25 cellular contexts compared by ENCODE assay signal in the genomic region with DNA sequence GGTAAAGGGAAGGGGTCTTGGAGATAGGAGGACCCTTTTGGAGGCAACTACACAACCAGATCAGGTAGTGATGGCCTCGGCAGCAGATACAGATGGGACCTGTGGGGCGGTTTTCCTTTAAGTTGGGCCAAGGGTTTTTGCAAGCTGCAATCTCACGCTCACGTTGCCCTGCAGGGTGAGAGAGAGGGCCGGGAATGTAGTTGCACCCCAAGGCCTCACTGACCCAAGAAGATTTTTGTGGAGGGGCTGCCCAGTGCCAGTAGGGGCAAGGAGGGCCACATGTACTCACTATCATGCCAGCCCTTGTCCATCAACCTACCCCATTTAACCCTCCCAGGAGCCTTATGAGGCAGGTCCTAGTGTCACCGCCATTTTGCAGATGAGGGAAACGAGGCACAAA. TPM values are rescaled to one million over a fixed set of nuclear protein-coding genes. Genes with fewer than 3 reads are reported as not detected.
A peak's percentile ranks its signal among the peaks of the same experiment; 100 is the strongest.
DNase-seq lines count a peak whose midpoint lies in the region; ATAC-seq and TF ChIP-seq lines count a peak whose summit lies in the region.
"Had no signal": no experiment of that assay in that cellular context is flagged by ENCODE, and none has a peak within 500 bp of the region (broad histone marks: within the 10 kb centered on the region; RNA-seq: fewer than 3 reads in every experiment).

No MANE protein-coding gene starts in this region.

- intact Hi-C loops in Right ventricle myocardium superior (cut with DNase I) = loop anchor here (5.0 kb wide), 2 partner anchors 40 to 125 kb away; a partner anchor contains a TSS
- intact Hi-C loops in left cardiac atrium (cut with DNase I) = loop anchor here in 1 of 2 donors (5.0 kb wide), 1 partner anchor 45 kb away; no protein-coding TSS in a partner anchor
- intact Hi-C loops in heart right ventricle (cut with DNase I) = loop anchor here in 8 of 10 donors (2.0 to 10.0 kb wide), 9 partner anchors 40 to 134 kb away; a partner anchor contains a TSS
- intact Hi-C loops in sciatic nerve (cut with DNase I) = no loop called here
- intact Hi-C loops in transverse colon (cut with DNase I; ENCODE audit: low total_unique reads) = loop anchor here (5.0 kb wide), 1 partner anchor 125 kb away; a partner anchor contains a TSS

- in situ Hi-C loops in transverse colon (cut with MboI; ENCODE audit: low pct_ligation_motif_present in 1 of 4, low pct_unique_long_range_greater_than_20kb in 1 of 4, low sequenced_read_pairs in 3 of 4) = no loop called here

- H3K27ac ChIP-seq in heart right ventricle = peak overlapping the region in 9 of 10 donors; percentile 81 to 95 (median 91)
- peak overlapping the region in 3 of 4 donors; percentile 83 to 91 (median 85) for H3K27ac ChIP-seq in transverse colon
- H3K27ac ChIP-seq: brain microvascular endothelial cell, PC-9 had no signal

- WGBS in heart right ventricle, 2 donors = 90 to 97% methylated on average over 7 of the region's 7 CpGs
- WGBS in transverse colon (ENCODE audit: low coverage in 1 of 2), 2 donors = 71 to 87% methylated on average over 1 to 7 of the region's 7 CpGs

- TF ChIP-seq POLR2A in transverse colon (IDR thresholded peaks at IDR 0.05) = no peak

- H3K36me3 ChIP-seq in heart right ventricle (no peaks in the 10 kb centered on the region), transverse colon (no peaks in the 10 kb centered on the region)
- H3K36me3 ChIP-seq: brain microvascular endothelial cell, pancreas had no signal

- TF ChIP-seq CTCF in heart right ventricle (IDR thresholded peaks at IDR 0.05) (no peak), transverse colon (IDR thresholded peaks at IDR 0.05) (no peak)

- H3K27me3 ChIP-seq in heart right ventricle (no peaks in the 10 kb centered on the region), transverse colon (no peaks in the 10 kb centered on the region)
- H3K27me3 ChIP-seq: pancreas had no signal

- peak; percentile 4 for DNase-seq in Right ventricle myocardium superior
- DNase-seq in left cardiac atrium = no peak
- DNase-seq in heart right ventricle = no peak
- DNase-seq in sciatic nerve (ENCODE audit: low spot score) = peak; percentile 46
- DNase-seq in transverse colon = no peak
- no peak for DNase-seq in NCI-H1694 (lab: John Stamatoyannopoulos, UW)
- DNase-seq in dermis blood vessel endothelial cell = no peak
- DNase-seq in HUDEP-2 (lab: John Stamatoyannopoulos, UW; ENCODE audit: unreplicated experiment in 76 of 76) = no peak
- DNase-seq: activated CD8-positive, alpha-beta T cell treated with anti-CD3 and anti-CD28 coated beads, Interleukin-2, amount 10 ng/mL, durations not matched to agents 7 days and 5 days; activated naive CD4-positive, alpha-beta T cell treated with anti-CD3 and anti-CD28 coated beads, Interleukin-2, amount 50 U/mL, for 16 hours; activated T-cell treated with anti-CD3 and anti-CD28 coated beads for 4 hours; amygdala; brain microvascular endothelial cell; DND-41; effector CD4-positive, alpha-beta T cell; GF-D8; glutamatergic neuron; H7; NCI-H1436 treated with DMSO at 0.1 percent for 48 hours; NCI-H226; PC-9; SHP77; stimulated activated CD4-positive, alpha-beta T cell treated with anti-CD3 and anti-CD28 coated beads, Interleukin-4, amount 100 ng/mL, for 1 hour had no signal

- ATAC-seq in Right ventricle myocardium superior (ENCODE audit: poor library complexity) (no peak), left cardiac atrium (no peak), heart right ventricle (no peak), sciatic nerve (no peak)
- ATAC-seq: activated CD8-positive, alpha-beta T cell treated with anti-CD3 and anti-CD28 coated beads, Interleukin-2, amount 10 ng/mL, durations not matched to agents 7 days and 5 days; pancreas had no signal

- H3K4me3 ChIP-seq in heart right ventricle (no peak overlapping the region), transverse colon (no peak overlapping the region)
- H3K4me3 ChIP-seq: lung, pancreas, PC-9 had no signal

- no peak for TF ChIP-seq EP300 in transverse colon (IDR thresholded peaks at IDR 0.05; ENCODE audit: low read depth)

- H3K9me3 ChIP-seq in heart right ventricle (peaks cover 0 to 8% (median 3%) of the 10 kb centered on the region in 11 donors), transverse colon (no peaks in the 10 kb centered on the region)
- H3K9me3 ChIP-seq: pancreas had no signal

- H3K4me1 ChIP-seq in heart right ventricle (peaks cover 12 to 50% (median 33%) of the 10 kb centered on the region in 9 donors), transverse colon (peaks cover 13 to 28% (median 18%) of the 10 kb centered on the region in 4 donors)

RNA-seq across cellular contexts. Expression of a gene that starts 57.7 kb away (rescaled TPM):
- 39.6 TPM for total RNA-seq in Right ventricle myocardium superior
- 10 to 100 TPM; 43.9 to 50.7 TPM for total RNA-seq in left cardiac atrium
- 10 to 100 TPM; 32.5 to 75.1 (median 47.9) TPM for total RNA-seq in heart right ventricle
- 10 to 100 TPM; 36.4 to 37.2 TPM for polyA plus RNA-seq in heart right ventricle
- total RNA-seq in sciatic nerve = 53.8 TPM
- 10 to 100 TPM; 17.1 to 68.1 (median 24.4) TPM for total RNA-seq in transverse colon
- 34.7 and 100 TPM in 2 replicates for total RNA-seq in dermis blood vessel endothelial cell

Comparison
In these comparisons a context has a peak if more than half of its experiments do, and no peak if none do; other contexts are left out.
1. DNase-seq: peak in Right ventricle myocardium superior (single experiment) and sciatic nerve (single experiment); none in left cardiac atrium (single experiment), heart right ventricle (0 of 2), transverse colon (single experiment), NCI-H1694 (single experiment), dermis blood vessel endothelial cell (single experiment) and HUDEP-2 (0 of 76).